ENCODE assay signal across 8 cellular contexts in genomic region chr7:76316984-76317781, GRCh38. TPM values are rescaled to one million over a fixed set of nuclear protein-coding genes. Genes with fewer than 3 reads are reported as not detected.
A peak's percentile ranks its signal among the peaks of the same experiment; 100 is the strongest.
DNase-seq lines count a peak whose midpoint lies in the region; ATAC-seq and TF ChIP-seq lines count a peak whose summit lies in the region.

No MANE protein-coding gene starts in this region.

- ATAC-seq in HG02970 (IDR thresholded peaks at IDR 0.05; ENCODE audit: low FRiP score, unreplicated experiment) (no peak), GM19455 (IDR thresholded peaks at IDR 0.05; ENCODE audit: unreplicated experiment) (no peak)

- TF ChIP-seq CTCF in MCF 10A (IDR thresholded peaks at IDR 0.05; ENCODE audit: unreplicated experiment) (no peak), mesothelial cell of epicardium (IDR thresholded peaks at IDR 0.05; ENCODE audit: unreplicated experiment) (no peak), uterus (IDR thresholded peaks at IDR 0.05) (no peak)

- H3K4me3 ChIP-seq in uterus = peak overlapping the region; percentile 83 to 88

- no peaks in the 10 kb centered on the region for H3K4me1 ChIP-seq in uterus

- intact Hi-C loops in MCF 10A (cut with micrococcal nuclease) = no loop called here
- intact Hi-C loops in uterus (cut with DNase I; ENCODE audit: low total_unique reads) = no loop called here

- TF ChIP-seq POLR2A in uterus (IDR thresholded peaks at IDR 0.05) = no peak

- H3K9me3 Mint-ChIP-seq in activated naive CD4-positive, alpha-beta T cell treated with anti-CD3 and anti-CD28 coated beads, Interleukin-2, amount 10 ng/mL, durations not matched to agents 7 days and 5 days = no peaks in the 10 kb centered on the region
- H3K9me3 Mint-ChIP-seq in MCF 10A (ENCODE audit: unreplicated experiment) (no peaks in the 10 kb centered on the region), mesothelial cell of epicardium (no peaks in the 10 kb centered on the region)

- peaks cover 34% of the 10 kb centered on the region for H3K4me1 Mint-ChIP-seq in activated naive CD4-positive, alpha-beta T cell treated with anti-CD3 and anti-CD28 coated beads, Interleukin-2, amount 10 ng/mL, durations not matched to agents 7 days and 5 days
- peaks cover 20% of the 10 kb centered on the region for H3K4me1 Mint-ChIP-seq in MCF 10A (ENCODE audit: insufficient read depth, unreplicated experiment)
- peaks cover 20% of the 10 kb centered on the region for H3K4me1 Mint-ChIP-seq in mesothelial cell of epicardium

- DNase-seq in activated naive CD4-positive, alpha-beta T cell treated with anti-CD3 and anti-CD28 coated beads, Interleukin-2, amount 10 ng/mL, durations not matched to agents 7 days and 5 days = no peak
- DNase-seq in activated naive CD4-positive, alpha-beta T cell treated with Interleukin-2 at 50 U/mL for 16 hours = no peak
- DNase-seq in MCF 10A (ENCODE audit: unreplicated experiment) (no peak), mesothelial cell of epicardium (ENCODE audit: low spot score in 2 of 2, unreplicated experiment in 2 of 2) (no peak), uterus (peak in 1 of 2 donors; percentile 29), SIG-M5 treated with dmso at 0.1 percent for 504 hours (lab: John Stamatoyannopoulos, UW; ENCODE audit: unreplicated experiment) (no peak)

- H3K27ac ChIP-seq in uterus = peak overlapping the region; percentile 95 to 96

- H3K4me3 Mint-ChIP-seq in activated naive CD4-positive, alpha-beta T cell treated with anti-CD3 and anti-CD28 coated beads, Interleukin-2, amount 10 ng/mL, durations not matched to agents 7 days and 5 days = peak overlapping the region; percentile 92
- peak overlapping the region; percentile 75 for H3K4me3 Mint-ChIP-seq in MCF 10A (ENCODE audit: unreplicated experiment)
- peak overlapping the region; percentile 82 for H3K4me3 Mint-ChIP-seq in mesothelial cell of epicardium

- BruUV-seq in MCF 10A (replicated peaks; lab: Mats Ljungman, UMichigan) = no TSS peak

- no peaks in the 10 kb centered on the region for H3K36me3 ChIP-seq in uterus

- H3K36me3 Mint-ChIP-seq in activated naive CD4-positive, alpha-beta T cell treated with anti-CD3 and anti-CD28 coated beads, Interleukin-2, amount 10 ng/mL, durations not matched to agents 7 days and 5 days = peaks cover 12% of the 10 kb centered on the region
- H3K36me3 Mint-ChIP-seq in MCF 10A (ENCODE audit: insufficient read depth, unreplicated experiment) (peaks cover 12% of the 10 kb centered on the region), mesothelial cell of epicardium (peaks cover 5% of the 10 kb centered on the region)

- CTCF ChIA-PET in activated naive CD4-positive, alpha-beta T cell treated with anti-CD3 and anti-CD28 coated beads, Interleukin-2, amount 10 ng/mL, durations not matched to agents 7 days and 5 days (lab: Charles Lee) = interaction anchor here (0.7 to 3.7 kb wide), 8 partner anchors 14 to 150 kb away, joined by 3 to 28 read pairs (median 8); partner anchors contain the start of gene YWHAG
- CTCF ChIA-PET in MCF 10A (lab: Yijun Ruan, JAX) = interaction anchor here (0.6 to 15.2 kb wide), 14 partner anchors 9 to 449 kb away, joined by 3 to 232 read pairs (median 3); no protein-coding TSS in a partner anchor

- H3K9me3 ChIP-seq in uterus = no peaks in the 10 kb centered on the region

- peak overlapping the region; percentile 98 for H3K27ac Mint-ChIP-seq in activated naive CD4-positive, alpha-beta T cell treated with anti-CD3 and anti-CD28 coated beads, Interleukin-2, amount 10 ng/mL, durations not matched to agents 7 days and 5 days
- H3K27ac Mint-ChIP-seq in MCF 10A (ENCODE audit: low read depth, unreplicated experiment) (peak overlapping the region; percentile 72), mesothelial cell of epicardium (peak overlapping the region; percentile 98)

- H3K27me3 ChIP-seq in uterus = no peaks in the 10 kb centered on the region

- peaks cover 6% of the 10 kb centered on the region for H3K27me3 Mint-ChIP-seq in activated naive CD4-positive, alpha-beta T cell treated with anti-CD3 and anti-CD28 coated beads, Interleukin-2, amount 10 ng/mL, durations not matched to agents 7 days and 5 days
- no peaks in the 10 kb centered on the region for H3K27me3 Mint-ChIP-seq in MCF 10A (ENCODE audit: insufficient read depth, unreplicated experiment)
- H3K27me3 Mint-ChIP-seq in mesothelial cell of epicardium (ENCODE audit: low read depth) = no peaks in the 10 kb centered on the region

- POLR2A ChIA-PET in MCF 10A (lab: Yijun Ruan, JAX) = interaction anchor here (0.7 to 7.3 kb wide), 21 partner anchors 10 to 264 kb away, joined by 3 to 130 read pairs (median 12); partner anchors contain the start of gene YWHAG

RNA-seq across cellular contexts. Expression of gene HSPB1, which starts 14.7 kb away (rescaled TPM):
- 158 and 198 TPM in 2 replicates for total RNA-seq in MCF 10A (2022)
- 235 to 241 TPM (median 239 TPM) in 3 replicates for total RNA-seq in mesothelial cell of epicardium
- 1,000 to 10,000 TPM in 1 of 4 donors, 100 to 1,000 TPM in 2, 10 to 100 TPM in 1; 28.8 to 1,391 (median 758) TPM for total RNA-seq in uterus

RNA-seq across cellular contexts. Expression of gene YWHAG, which starts 41.6 kb away (rescaled TPM):
- total RNA-seq in MCF 10A (2022) (177 and 178 TPM in 2 replicates), mesothelial cell of epicardium (144 to 145 TPM (median 145 TPM) in 3 replicates), uterus (100 to 1,000 TPM in 1 of 4 donors, 10 to 100 TPM in 3; 17.9 to 109 (median 50.4) TPM)
